ENCODE assay signal across 18 cellular contexts in the genomic region with DNA sequence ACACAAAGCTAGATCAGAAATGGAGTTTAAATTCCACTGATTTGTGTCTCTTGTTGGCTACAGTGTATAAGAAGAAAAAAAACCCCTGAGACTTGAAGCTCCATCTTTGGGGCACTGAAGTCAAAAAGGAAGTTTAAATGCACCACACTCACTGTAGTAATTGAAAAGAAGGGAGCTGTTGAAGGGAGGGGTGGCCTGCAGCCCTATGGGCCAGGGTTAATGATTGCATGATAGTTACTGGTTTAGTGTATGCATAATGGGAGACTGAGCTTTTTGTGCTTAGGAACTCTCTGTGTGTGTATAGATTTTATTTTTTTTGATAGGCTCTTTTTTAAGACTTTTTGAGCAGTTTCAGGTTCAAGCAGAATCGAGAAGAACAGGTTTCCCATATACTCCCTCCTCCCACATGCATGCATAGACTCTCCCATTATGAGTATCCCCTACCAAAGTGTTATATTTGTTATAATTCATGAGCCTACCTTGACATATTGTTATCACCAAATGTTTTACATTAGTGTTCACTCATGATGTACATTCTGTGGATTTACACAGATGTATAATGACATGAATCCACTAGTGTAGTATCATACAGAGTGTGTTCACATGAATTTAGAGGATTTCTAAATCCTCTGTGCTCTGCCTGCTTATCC.
DNase-seq lines count a peak whose midpoint lies in the region; ATAC-seq, FAIRE-seq and TF ChIP-seq lines count a peak whose summit lies in the region.
"Had no signal": no experiment of that assay in that cellular context is flagged by ENCODE, and none has a peak within 500 bp of the region (broad histone marks: within the 10 kb centered on the region; RNA-seq: fewer than 3 reads in every experiment).

No MANE protein-coding gene starts in this region.

- H3K4me1 ChIP-seq in HepG2 (ENCODE audit: insufficient read depth, low read length) (no peaks in the 10 kb centered on the region), right lobe of liver (no peaks in the 10 kb centered on the region), mucosa of descending colon (ENCODE audit: low read depth) (no peaks in the 10 kb centered on the region), gastrocnemius medialis (no peaks in the 10 kb centered on the region)
- H3K4me1 ChIP-seq: BE2C, Caco-2 had no signal

- TF ChIP-seq EP300 in HepG2 (IDR thresholded peaks at IDR 0.05; ENCODE audit: low read depth in 2 of 2, low read length in 2 of 2) (no peak), HepG2 (CRISPR knock-in tag; IDR thresholded peaks at IDR 0.05; ENCODE audit: borderline replicate concordance) (no peak)

- CTCF ChIA-PET in HepG2 (lab: Yijun Ruan, JAX; ENCODE audit: low intra/inter-chr PET ratio, low total read pairs) = no interaction called here

- intact Hi-C loops in HepG2 (cut with micrococcal nuclease; ENCODE audit: unreplicated experiment) = no loop called here
- intact Hi-C loops in right lobe of liver (cut with DNase I) = no loop called here
- intact Hi-C loops in mucosa of descending colon (cut with DNase I, micrococcal nuclease) = no loop called here
- intact Hi-C loops in left cardiac atrium (cut with DNase I) = no loop called here
- intact Hi-C loops in gastrocnemius medialis (cut with DNase I; ENCODE audit: low total_unique reads) = no loop called here

- no peak for FAIRE-seq in HepG2 (lab: Jason Lieb, UNC)
- FAIRE-seq: D721Med, G401.6, H1, HTR-8/SVneo had no signal

- TF ChIP-seq CTCF in HepG2 (CRISPR knock-in tag; IDR thresholded peaks at IDR 0.05) (no peak), right lobe of liver (IDR thresholded peaks at IDR 0.05) (no peak), mucosa of descending colon (IDR thresholded peaks at IDR 0.05) (no peak), gastrocnemius medialis (IDR thresholded peaks at IDR 0.05 in 4 of 5, conservative IDR thresholded peaks at IDR 0.05 in 1 of 5) (no peak)

- H2AFZ ChIP-seq in HepG2 (ENCODE audit: low read length) = no peak overlapping the region

- DNase-seq in HepG2 (ENCODE audit: low spot score) (no peak), right lobe of liver (no peak), mucosa of descending colon (no peak), left cardiac atrium (no peak), NCI-H2107 (lab: John Stamatoyannopoulos, UW) (no peak), gastrocnemius medialis (no peak)
- DNase-seq: ACHN; BE2C; C1 segment of cervical spinal cord; Caco-2; CD4-positive, alpha-beta T cell; H9 had no signal

- no peaks in the 10 kb centered on the region for H3K27me3 Mint-ChIP-seq in activated T-helper 17 cell treated with anti-CD3 and anti-CD28 coated beads, Interleukin-2, amount 50 U/mL, for 72 hours
- H3K27me3 Mint-ChIP-seq: CD4-positive, alpha-beta T cell; IgD-negative memory B cell had no signal

- H3K4me1 Mint-ChIP-seq in activated T-helper 17 cell treated with anti-CD3 and anti-CD28 coated beads, Interleukin-2, amount 50 U/mL, for 72 hours = no peaks in the 10 kb centered on the region

- ATAC-seq in HepG2 (peak; percentile 65), right lobe of liver (no peak), mucosa of descending colon (peak; percentile 41), left cardiac atrium (no peak), gastrocnemius medialis (no peak)
- ATAC-seq in activated T-helper 17 cell treated with anti-CD3 and anti-CD28 coated beads, Interleukin-2, amount 50 U/mL, for 72 hours (replicated peaks) = peak; percentile 54

- no peak overlapping the region for H3K4me3 ChIP-seq in HepG2 (replicated peaks in 1 of 3; ENCODE audit: insufficient read depth in 1 of 3, low read depth in 2 of 3, low read length in 3 of 3)
- H3K4me3 ChIP-seq in right lobe of liver = no peak overlapping the region
- no peak overlapping the region for H3K4me3 ChIP-seq in mucosa of descending colon
- H3K4me3 ChIP-seq in gastrocnemius medialis = no peak overlapping the region

- H3K4me2 ChIP-seq in HepG2 (ENCODE audit: low read depth, low read length) = no peak overlapping the region

- H3K36me3 ChIP-seq in HepG2 (replicated peaks in 1 of 2; ENCODE audit: control insufficient read depth in 1 of 2, insufficient read depth in 2 of 2, low read length in 2 of 2) = peaks cover 0 to 5% of the 10 kb centered on the region in 2 experiments; a peak in 1 of 5 replicates
- H3K36me3 ChIP-seq in right lobe of liver = peaks cover 0 to 13% (median 3%) of the 10 kb centered on the region in 4 donors
- no peaks in the 10 kb centered on the region for H3K36me3 ChIP-seq in mucosa of descending colon (ENCODE audit: low read depth)
- peaks cover 0 to 22% of the 10 kb centered on the region in 2 donors for H3K36me3 ChIP-seq in gastrocnemius medialis
- H3K36me3 ChIP-seq: BE2C had no signal

- no peaks in the 10 kb centered on the region for H4K20me1 ChIP-seq in HepG2 (ENCODE audit: insufficient read depth, low read length)

- H3K9me3 Mint-ChIP-seq in activated T-helper 17 cell treated with anti-CD3 and anti-CD28 coated beads, Interleukin-2, amount 50 U/mL, for 72 hours = no peaks in the 10 kb centered on the region

- no peak overlapping the region for H3K4me3 Mint-ChIP-seq in activated T-helper 17 cell treated with anti-CD3 and anti-CD28 coated beads, Interleukin-2, amount 50 U/mL, for 72 hours
- H3K4me3 Mint-ChIP-seq: CD4-positive, alpha-beta T cell; H9; IgD-negative memory B cell had no signal

- peak overlapping the region; percentile 47 for H3K27ac Mint-ChIP-seq in activated T-helper 17 cell treated with anti-CD3 and anti-CD28 coated beads, Interleukin-2, amount 50 U/mL, for 72 hours
- H3K27ac Mint-ChIP-seq: CD4-positive, alpha-beta T cell; H9; IgD-negative memory B cell had no signal

- no peak for TF ChIP-seq RAD21 in HepG2 (CRISPR knock-in tag; IDR thresholded peaks at IDR 0.05)

- WGBS in HepG2 (ENCODE audit: low lambda C conversion rate) = 69% methylated on average over 1 of the region's 1 CpG
- WGBS in right lobe of liver (ENCODE audit: insufficient coverage, low coverage, low lambda C conversion rate, missing lambda C conversion rate) = 100% methylated on average over 1 of the region's 1 CpG

- no peaks in the 10 kb centered on the region for H3K79me2 ChIP-seq in HepG2 (ENCODE audit: insufficient read depth, low read length)

- H3K27me3 ChIP-seq in HepG2 (ENCODE audit: control insufficient read depth in 1 of 2, insufficient read depth in 2 of 2, low read length in 2 of 2) = no peaks in the 10 kb centered on the region
- no peaks in the 10 kb centered on the region for H3K27me3 ChIP-seq in right lobe of liver
- no peaks in the 10 kb centered on the region for H3K27me3 ChIP-seq in gastrocnemius medialis
- H3K27me3 ChIP-seq: BE2C had no signal

- H3K27ac ChIP-seq in HepG2 (ENCODE audit: extremely low read length, insufficient read depth, low read length) = no peak overlapping the region
- H3K27ac ChIP-seq in right lobe of liver = no peak overlapping the region
- no peak overlapping the region for H3K27ac ChIP-seq in gastrocnemius medialis

- in situ Hi-C loops in HepG2 (cut with HindIII; ENCODE audit: extremely low pct_ligation_motif_present, low pct_unique_long_range_greater_than_20kb) (no loop called here), gastrocnemius medialis (cut with MboI; ENCODE audit: low sequenced_read_pairs in 4 of 4) (no loop called here)

- H3K9me3 ChIP-seq in HepG2 (ENCODE audit: low read length) = no peaks in the 10 kb centered on the region
- H3K9me3 ChIP-seq in right lobe of liver = no peaks in the 10 kb centered on the region
- H3K9me3 ChIP-seq in mucosa of descending colon = no peaks in the 10 kb centered on the region
- H3K9me3 ChIP-seq in gastrocnemius medialis = no peaks in the 10 kb centered on the region
- H3K9me3 ChIP-seq: BE2C, Caco-2 had no signal

- POLR2A ChIA-PET in HepG2 (lab: Yijun Ruan, JAX) = no interaction called here

- no peak overlapping the region for H3K9ac ChIP-seq in HepG2 (ENCODE audit: insufficient read depth, low read depth, low read length)

- peaks cover 68% of the 10 kb centered on the region for H3K36me3 Mint-ChIP-seq in activated T-helper 17 cell treated with anti-CD3 and anti-CD28 coated beads, Interleukin-2, amount 50 U/mL, for 72 hours (ENCODE audit: low read depth)

- no TSS peak for BruUV-seq in HepG2 (replicated peaks; lab: Mats Ljungman, UMichigan)

- TF ChIP-seq POLR2A in HepG2 (IDR thresholded peaks at IDR 0.05; ENCODE audit: insufficient read depth in 1 of 2, low read depth in 2 of 2, low read length in 2 of 2) = no peak
- TF ChIP-seq POLR2A in right lobe of liver (IDR thresholded peaks at IDR 0.05) = no peak
- TF ChIP-seq POLR2A in gastrocnemius medialis (IDR thresholded peaks at IDR 0.05) = no peak

TF ChIP-seq in HepG2, 621 proteins besides CTCF, POLR2A, EP300 and RAD21:
- no peak for TF ChIP-seq ATF5 (CRISPR knock-in tag; IDR thresholded peaks at IDR 0.05; ENCODE audit: low read depth)
- no peak for TF ChIP-seq ZSCAN21 (CRISPR knock-in tag; IDR thresholded peaks at IDR 0.05; ENCODE audit: borderline replicate concordance)
- no peak for TF ChIP-seq SP1 (IDR thresholded peaks at IDR 0.05)
- TF ChIP-seq SP1 (CRISPR knock-in tag; IDR thresholded peaks at IDR 0.05) = no peak
- TF ChIP-seq ZNF343 (CRISPR knock-in tag; IDR thresholded peaks at IDR 0.05) = no peak
- TF ChIP-seq ZFP36 (IDR thresholded peaks at IDR 0.05; ENCODE audit: borderline replicate concordance, low read depth, low read length, partially characterized antibody) = no peak
- TF ChIP-seq PLRG1 (conservative IDR thresholded peaks at IDR 0.05) = no peak
- no peak for TF ChIP-seq ZFP36L2 (CRISPR knock-in tag; IDR thresholded peaks at IDR 0.05)
- TF ChIP-seq ZNF839 (CRISPR knock-in tag; IDR thresholded peaks at IDR 0.05; ENCODE audit: borderline replicate concordance) = no peak
- TF ChIP-seq RORA (CRISPR knock-in tag; IDR thresholded peaks at IDR 0.05) = no peak
- no peak for TF ChIP-seq XRCC5 (optimal IDR thresholded peaks at IDR 0.05; ENCODE audit: low read length)

Comparison
In these comparisons a context has a peak if more than half of its experiments do, and no peak if none do; other contexts are left out.
1. ATAC-seq: peak in HepG2 (single experiment), activated T-helper 17 cell treated with anti-CD3 and anti-CD28 coated beads, Interleukin-2, amount 50 U/mL, for 72 hours (single experiment) and mucosa of descending colon (single experiment); none in right lobe of liver (0 of 4), left cardiac atrium (0 of 2) and gastrocnemius medialis (0 of 2).